Comparison of ENCODE assay signal across 16 cellular contexts in the genomic region with DNA sequence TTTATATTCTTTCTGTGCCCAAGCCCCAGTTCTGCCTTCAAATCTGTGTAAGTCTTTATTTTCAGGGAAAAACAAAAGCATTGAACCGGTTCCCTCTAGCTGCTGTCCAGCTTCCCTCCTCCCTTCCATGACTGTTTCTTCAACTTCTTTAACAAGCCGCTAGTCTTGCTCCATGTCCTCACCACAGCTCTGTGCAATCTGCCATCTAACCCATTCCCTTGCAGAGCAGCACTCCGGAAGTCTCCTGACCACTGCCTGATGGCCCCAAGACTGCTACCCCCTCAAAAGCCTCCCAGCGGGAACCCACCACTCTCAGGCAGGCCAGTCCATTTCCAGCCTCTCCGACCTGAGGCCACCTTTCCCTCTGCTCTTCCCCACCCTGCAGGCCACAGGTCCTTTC. TPM values are rescaled to one million over a fixed set of nuclear protein-coding genes. Genes with fewer than 3 reads are reported as not detected.
A peak's percentile ranks its signal among the peaks of the same experiment; 100 is the strongest.
DNase-seq lines count a peak whose midpoint lies in the region; ATAC-seq and FAIRE-seq lines count a peak whose summit lies in the region.
"Had no signal": no experiment of that assay in that cellular context is flagged by ENCODE, and none has a peak within 500 bp of the region (broad histone marks: within the 10 kb centered on the region; RNA-seq: fewer than 3 reads in every experiment).

No MANE protein-coding gene starts in this region.

- H3K27me3 Mint-ChIP-seq in activated naive CD8-positive, alpha-beta T cell treated with anti-CD3 and anti-CD28 coated beads for 36 hours: no peaks in the 10 kb centered on the region
- H3K27me3 Mint-ChIP-seq in activated naive CD8-positive, alpha-beta T cell treated with anti-CD3 and anti-CD28 coated beads, Interleukin-2, amount 50 U/mL, for 24 hours: no peaks in the 10 kb centered on the region
- H3K27me3 Mint-ChIP-seq in stimulated activated memory B cell treated with anti-CD40 and anti-IgM and Interleukin-4, amounts not matched to agents 10 μg/mL and 1 μg/mL and 100 μg/mL, for 72 hours: no peaks in the 10 kb centered on the region
- H3K27me3 Mint-ChIP-seq: activated B cell treated with CpG ODN at 0.5 μM for 24 hours had no signal

- peak overlapping the region; percentile 13 for H3K27ac Mint-ChIP-seq in activated naive CD8-positive, alpha-beta T cell treated with anti-CD3 and anti-CD28 coated beads for 36 hours
- no peak overlapping the region for H3K27ac Mint-ChIP-seq in activated naive CD8-positive, alpha-beta T cell treated with anti-CD3 and anti-CD28 coated beads, Interleukin-2, amount 50 U/mL, for 24 hours
- peak overlapping the region; percentile 23 for H3K27ac Mint-ChIP-seq in stimulated activated memory B cell treated with anti-CD40 and anti-IgM and Interleukin-4, amounts not matched to agents 10 μg/mL and 1 μg/mL and 100 μg/mL, for 72 hours
- H3K27ac Mint-ChIP-seq: activated B cell treated with CpG ODN at 0.5 μM for 24 hours, HFFc6 had no signal

- ATAC-seq in activated naive CD8-positive, alpha-beta T cell treated with anti-CD3 and anti-CD28 coated beads, Interleukin-2, amount 50 U/mL, for 24 hours: no peak
- ATAC-seq in stimulated activated memory B cell treated with anti-CD40 and anti-IgM and Interleukin-4, amounts not matched to agents 10 μg/mL and 1 μg/mL and 100 μg/mL, for 72 hours: no peak

- DNase-seq in activated naive CD8-positive, alpha-beta T cell treated with anti-CD3 and anti-CD28 coated beads for 36 hours: no peak
- DNase-seq in activated naive CD8-positive, alpha-beta T cell treated with anti-CD3 and anti-CD28 coated beads, Interleukin-2, amount 50 U/mL, for 24 hours: no peak
- DNase-seq in RPMI7951 (ENCODE audit: low read depth) (peak; percentile 39), frontal cortex (ENCODE audit: low spot score in 2 of 2) (peak; percentile 29 to 33), NCI-H1092 (lab: John Stamatoyannopoulos, UW) (no peak), DMS53 treated with DMSO at 0.1 percent for 48 hours (lab: John Stamatoyannopoulos, UW; ENCODE audit: unreplicated experiment) (no peak)
- no peak for DNase-seq in activated T-cell treated with anti-CD3 and anti-CD28 coated beads, Interleukin-2, amount 50 U/mL, for 1 hour
- DNase-seq: ACHN; activated B cell treated with CpG ODN at 0.5 μM for 24 hours; activated CD8-positive, alpha-beta memory T cell treated with anti-CD3 and anti-CD28 coated beads, Interleukin-2, amount 50 U/mL, for 4 hours; dermis blood vessel endothelial cell; HFFc6; mesendoderm; NCI-H226 had no signal

- peaks cover 24% of the 10 kb centered on the region for H3K36me3 Mint-ChIP-seq in activated naive CD8-positive, alpha-beta T cell treated with anti-CD3 and anti-CD28 coated beads for 36 hours
- H3K36me3 Mint-ChIP-seq in activated naive CD8-positive, alpha-beta T cell treated with anti-CD3 and anti-CD28 coated beads, Interleukin-2, amount 50 U/mL, for 24 hours (ENCODE audit: low read depth): peaks cover 47% of the 10 kb centered on the region
- peaks cover 71% of the 10 kb centered on the region for H3K36me3 Mint-ChIP-seq in stimulated activated memory B cell treated with anti-CD40 and anti-IgM and Interleukin-4, amounts not matched to agents 10 μg/mL and 1 μg/mL and 100 μg/mL, for 72 hours

- FAIRE-seq in frontal cortex (lab: Jason Lieb, UNC): no peak
- FAIRE-seq: small intestine had no signal

- H3K4me3 Mint-ChIP-seq in activated naive CD8-positive, alpha-beta T cell treated with anti-CD3 and anti-CD28 coated beads for 36 hours: no peak overlapping the region
- H3K4me3 Mint-ChIP-seq in activated naive CD8-positive, alpha-beta T cell treated with anti-CD3 and anti-CD28 coated beads, Interleukin-2, amount 50 U/mL, for 24 hours: no peak overlapping the region
- H3K4me3 Mint-ChIP-seq in stimulated activated memory B cell treated with anti-CD40 and anti-IgM and Interleukin-4, amounts not matched to agents 10 μg/mL and 1 μg/mL and 100 μg/mL, for 72 hours: no peak overlapping the region
- H3K4me3 Mint-ChIP-seq: activated B cell treated with CpG ODN at 0.5 μM for 24 hours, HFFc6 had no signal

- H3K9me3 Mint-ChIP-seq in activated naive CD8-positive, alpha-beta T cell treated with anti-CD3 and anti-CD28 coated beads for 36 hours: no peaks in the 10 kb centered on the region
- H3K9me3 Mint-ChIP-seq in activated naive CD8-positive, alpha-beta T cell treated with anti-CD3 and anti-CD28 coated beads, Interleukin-2, amount 50 U/mL, for 24 hours: no peaks in the 10 kb centered on the region
- H3K9me3 Mint-ChIP-seq in stimulated activated memory B cell treated with anti-CD40 and anti-IgM and Interleukin-4, amounts not matched to agents 10 μg/mL and 1 μg/mL and 100 μg/mL, for 72 hours: no peaks in the 10 kb centered on the region
- H3K9me3 Mint-ChIP-seq: activated B cell treated with CpG ODN at 0.5 μM for 24 hours, HFFc6 had no signal

- peaks cover 2% of the 10 kb centered on the region for H3K4me1 Mint-ChIP-seq in activated naive CD8-positive, alpha-beta T cell treated with anti-CD3 and anti-CD28 coated beads for 36 hours
- H3K4me1 Mint-ChIP-seq in activated naive CD8-positive, alpha-beta T cell treated with anti-CD3 and anti-CD28 coated beads, Interleukin-2, amount 50 U/mL, for 24 hours: peaks cover 8% of the 10 kb centered on the region
- peaks cover 9% of the 10 kb centered on the region for H3K4me1 Mint-ChIP-seq in stimulated activated memory B cell treated with anti-CD40 and anti-IgM and Interleukin-4, amounts not matched to agents 10 μg/mL and 1 μg/mL and 100 μg/mL, for 72 hours

RNA-seq across cellular contexts. Expression of a gene that starts 16.9 kb away (rescaled TPM):
- total RNA-seq in activated naive CD8-positive, alpha-beta T cell treated with anti-CD3 and anti-CD28 coated beads for 36 hours: 10 to 100 TPM; 49.4 to 51.0 TPM
- total RNA-seq in RPMI7951 (2014; rRNA removed; shearing (Covaris generic)): 46.9 and 51.4 TPM in 2 replicates
- 16.3 TPM for total RNA-seq in frontal cortex

RNA-seq across cellular contexts. Expression of a gene that starts 17.0 kb away (rescaled TPM):
- 100 to 1,000 TPM; 524 to 548 TPM for total RNA-seq in activated naive CD8-positive, alpha-beta T cell treated with anti-CD3 and anti-CD28 coated beads for 36 hours
- 560 and 594 TPM in 2 replicates for total RNA-seq in RPMI7951 (2014; rRNA removed; shearing (Covaris generic))
- total RNA-seq in frontal cortex: 228 TPM

RNA-seq across cellular contexts. Expression of a gene that starts 31.6 kb away (rescaled TPM):
- 1 to 10 TPM; 1.5 to 1.6 TPM for total RNA-seq in activated naive CD8-positive, alpha-beta T cell treated with anti-CD3 and anti-CD28 coated beads for 36 hours
- 3.9 and 6.2 TPM in 2 replicates for total RNA-seq in RPMI7951 (2014; rRNA removed; shearing (Covaris generic))
- total RNA-seq in frontal cortex: 0.82 TPM

Comparison
In these comparisons a context has a peak if more than half of its experiments do, and no peak if none do; other contexts are left out.
1. DNase-seq: peak in RPMI7951 (single experiment) and frontal cortex (2 of 2); none in activated naive CD8-positive, alpha-beta T cell treated with anti-CD3 and anti-CD28 coated beads for 36 hours (single experiment), activated naive CD8-positive, alpha-beta T cell treated with anti-CD3 and anti-CD28 coated beads, Interleukin-2, amount 50 U/mL, for 24 hours (single experiment), NCI-H1092 (single experiment), DMS53 treated with DMSO at 0.1 percent for 48 hours (single experiment) and activated T-cell treated with anti-CD3 and anti-CD28 coated beads, Interleukin-2, amount 50 U/mL, for 1 hour (single experiment).